In the genomic region with DNA sequence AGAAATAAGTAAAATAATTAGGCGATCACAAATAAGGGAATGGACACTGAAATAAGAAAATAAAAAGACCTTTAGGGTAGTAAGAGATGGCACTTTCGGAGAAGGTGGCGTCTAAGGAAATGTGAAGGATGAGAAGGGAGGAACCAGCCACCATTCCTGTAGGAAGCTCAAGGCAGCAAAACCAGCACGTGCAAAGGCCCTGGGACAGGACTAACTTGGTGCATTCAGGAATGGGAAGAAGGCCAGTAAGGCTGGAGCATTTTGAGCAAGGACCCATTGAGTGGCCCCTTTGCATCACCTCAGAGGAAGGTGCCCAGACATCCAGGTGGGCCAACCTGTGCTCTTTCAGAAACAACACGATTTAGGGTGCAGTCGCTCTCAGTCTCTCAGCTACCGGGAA, we compare ENCODE assay signal across 2 cellular contexts.
TF ChIP-seq lines count a peak whose summit lies in the region.

No MANE protein-coding gene starts in this region.

TF ChIP-seq in HCT116, 20 proteins besides CTCF, POLR2A, EP300 and RAD21:
- TF ChIP-seq ELF1 (IDR thresholded peaks at IDR 0.05; ENCODE audit: borderline replicate concordance, low read depth) (no peak), SP1 (IDR thresholded peaks at IDR 0.05; ENCODE audit: low read depth) (no peak), EGR1 (IDR thresholded peaks at IDR 0.05; ENCODE audit: low read depth) (no peak)
- TF ChIP-seq, protein P1, sequence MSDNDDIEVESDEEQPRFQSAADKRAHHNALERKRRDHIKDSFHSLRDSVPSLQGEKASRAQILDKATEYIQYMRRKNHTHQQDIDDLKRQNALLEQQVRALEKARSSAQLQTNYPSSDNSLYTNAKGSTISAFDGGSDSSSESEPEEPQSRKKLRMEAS (IDR thresholded peaks at IDR 0.05) = no peak
- TF ChIP-seq, protein P2, sequence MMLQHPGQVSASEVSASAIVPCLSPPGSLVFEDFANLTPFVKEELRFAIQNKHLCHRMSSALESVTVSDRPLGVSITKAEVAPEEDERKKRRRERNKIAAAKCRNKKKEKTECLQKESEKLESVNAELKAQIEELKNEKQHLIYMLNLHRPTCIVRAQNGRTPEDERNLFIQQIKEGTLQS (IDR thresholded peaks at IDR 0.05) = no peak

TF ChIP-seq in GM12878, 131 proteins besides CTCF, POLR2A, EP300 and RAD21:
- TF ChIP-seq BCL11A (IDR thresholded peaks at IDR 0.05; ENCODE audit: low read depth, low read length) = no peak
- TF ChIP-seq BRCA1 (IDR thresholded peaks at IDR 0.05; ENCODE audit: low read depth, low read length) = no peak
- no peak for TF ChIP-seq ZBED1 (IDR thresholded peaks at IDR 0.05; ENCODE audit: borderline replicate concordance)
- TF ChIP-seq NFYA (IDR thresholded peaks at IDR 0.05; ENCODE audit: borderline replicate concordance, low read depth, low read length) = no peak
- no peak for TF ChIP-seq PML (IDR thresholded peaks at IDR 0.05; ENCODE audit: low read length)
- TF ChIP-seq BHLHE40 (IDR thresholded peaks at IDR 0.05; ENCODE audit: borderline replicate concordance in 1 of 2, low read depth in 2 of 2, low read length in 1 of 2) = no peak
- TF ChIP-seq, protein P3, sequence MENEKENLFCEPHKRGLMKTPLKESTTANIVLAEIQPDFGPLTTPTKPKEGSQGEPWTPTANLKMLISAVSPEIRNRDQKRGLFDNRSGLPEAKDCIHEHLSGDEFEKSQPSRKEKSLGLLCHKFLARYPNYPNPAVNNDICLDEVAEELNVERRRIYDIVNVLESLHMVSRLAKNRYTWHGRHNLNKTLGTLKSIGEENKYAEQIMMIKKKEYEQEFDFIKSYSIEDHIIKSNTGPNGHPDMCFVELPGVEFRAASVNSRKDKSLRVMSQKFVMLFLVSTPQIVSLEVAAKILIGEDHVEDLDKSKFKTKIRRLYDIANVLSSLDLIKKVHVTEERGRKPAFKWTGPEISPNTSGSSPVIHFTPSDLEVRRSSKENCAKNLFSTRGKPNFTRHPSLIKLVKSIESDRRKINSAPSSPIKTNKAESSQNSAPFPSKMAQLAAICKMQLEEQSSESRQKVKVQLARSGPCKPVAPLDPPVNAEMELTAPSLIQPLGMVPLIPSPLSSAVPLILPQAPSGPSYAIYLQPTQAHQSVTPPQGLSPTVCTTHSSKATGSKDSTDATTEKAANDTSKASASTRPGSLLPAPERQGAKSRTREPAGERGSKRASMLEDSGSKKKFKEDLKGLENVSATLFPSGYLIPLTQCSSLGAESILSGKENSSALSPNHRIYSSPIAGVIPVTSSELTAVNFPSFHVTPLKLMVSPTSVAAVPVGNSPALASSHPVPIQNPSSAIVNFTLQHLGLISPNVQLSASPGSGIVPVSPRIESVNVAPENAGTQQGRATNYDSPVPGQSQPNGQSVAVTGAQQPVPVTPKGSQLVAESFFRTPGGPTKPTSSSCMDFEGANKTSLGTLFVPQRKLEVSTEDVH (IDR thresholded peaks at IDR 0.05; ENCODE audit: low read depth, partially characterized antibody) = no peak
- TF ChIP-seq, protein P4, sequence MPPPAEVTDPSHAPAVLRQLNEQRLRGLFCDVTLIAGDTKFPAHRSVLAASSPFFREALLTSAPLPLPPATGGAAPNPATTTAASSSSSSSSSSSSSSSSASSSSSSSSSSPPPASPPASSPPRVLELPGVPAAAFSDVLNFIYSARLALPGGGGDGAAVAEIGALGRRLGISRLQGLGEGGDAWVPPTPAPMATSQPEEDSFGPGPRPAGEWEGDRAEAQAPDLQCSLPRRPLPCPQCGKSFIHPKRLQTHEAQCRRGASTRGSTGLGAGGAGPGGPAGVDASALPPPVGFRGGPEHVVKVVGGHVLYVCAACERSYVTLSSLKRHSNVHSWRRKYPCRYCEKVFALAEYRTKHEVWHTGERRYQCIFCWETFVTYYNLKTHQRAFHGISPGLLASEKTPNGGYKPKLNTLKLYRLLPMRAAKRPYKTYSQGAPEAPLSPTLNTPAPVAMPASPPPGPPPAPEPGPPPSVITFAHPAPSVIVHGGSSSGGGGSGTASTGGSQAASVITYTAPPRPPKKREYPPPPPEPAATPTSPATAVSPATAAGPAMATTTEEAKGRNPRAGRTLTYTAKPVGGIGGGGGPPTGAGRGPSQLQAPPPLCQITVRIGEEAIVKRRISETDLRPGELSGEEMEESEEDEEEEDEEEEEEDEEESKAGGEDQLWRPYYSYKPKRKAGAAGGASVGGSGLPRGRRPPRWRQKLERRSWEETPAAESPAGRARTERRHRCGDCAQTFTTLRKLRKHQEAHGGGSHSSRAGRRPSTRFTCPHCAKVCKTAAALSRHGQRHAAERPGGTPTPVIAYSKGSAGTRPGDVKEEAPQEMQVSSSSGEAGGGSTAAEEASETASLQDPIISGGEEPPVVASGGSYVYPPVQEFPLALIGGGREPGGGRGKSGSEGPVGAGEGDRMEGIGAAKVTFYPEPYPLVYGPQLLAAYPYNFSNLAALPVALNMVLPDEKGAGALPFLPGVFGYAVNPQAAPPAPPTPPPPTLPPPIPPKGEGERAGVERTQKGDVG (CRISPR knock-in tag; IDR thresholded peaks at IDR 0.05) = no peak
- no peak for TF ChIP-seq STAT3 (IDR thresholded peaks at IDR 0.05; ENCODE audit: low read depth, low read length)
- TF ChIP-seq GATAD2B (conservative IDR thresholded peaks at IDR 0.05; ENCODE audit: low read depth) = no peak
- TF ChIP-seq POLR2AphosphoS5 (IDR thresholded peaks at IDR 0.05; ENCODE audit: low read length) = no peak
- no peak for TF ChIP-seq TCF7 (IDR thresholded peaks at IDR 0.05; ENCODE audit: borderline replicate concordance)
- TF ChIP-seq SREBF2 (IDR thresholded peaks at IDR 0.05; ENCODE audit: low read length) = no peak
- TF ChIP-seq, protein P5, sequence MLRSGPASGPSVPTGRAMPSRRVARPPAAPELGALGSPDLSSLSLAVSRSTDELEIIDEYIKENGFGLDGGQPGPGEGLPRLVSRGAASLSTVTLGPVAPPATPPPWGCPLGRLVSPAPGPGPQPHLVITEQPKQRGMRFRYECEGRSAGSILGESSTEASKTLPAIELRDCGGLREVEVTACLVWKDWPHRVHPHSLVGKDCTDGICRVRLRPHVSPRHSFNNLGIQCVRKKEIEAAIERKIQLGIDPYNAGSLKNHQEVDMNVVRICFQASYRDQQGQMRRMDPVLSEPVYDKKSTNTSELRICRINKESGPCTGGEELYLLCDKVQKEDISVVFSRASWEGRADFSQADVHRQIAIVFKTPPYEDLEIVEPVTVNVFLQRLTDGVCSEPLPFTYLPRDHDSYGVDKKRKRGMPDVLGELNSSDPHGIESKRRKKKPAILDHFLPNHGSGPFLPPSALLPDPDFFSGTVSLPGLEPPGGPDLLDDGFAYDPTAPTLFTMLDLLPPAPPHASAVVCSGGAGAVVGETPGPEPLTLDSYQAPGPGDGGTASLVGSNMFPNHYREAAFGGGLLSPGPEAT (IDR thresholded peaks at IDR 0.05; ENCODE audit: low read depth) = no peak
- TF ChIP-seq LARP7 (IDR thresholded peaks at IDR 0.05) = no peak
- TF ChIP-seq RB1 (IDR thresholded peaks at IDR 0.05; ENCODE audit: borderline replicate concordance) = no peak
